Comparison of ENCODE assay signal across 8 cellular contexts in genomic region chr11:6474423-6474792, GRCh38. TPM values are rescaled to one million over a fixed set of nuclear protein-coding genes. Genes with fewer than 3 reads are reported as not detected.
A peak's percentile ranks its signal among the peaks of the same experiment; 100 is the strongest.
DNase-seq lines count a peak whose midpoint lies in the region; ATAC-seq and TF ChIP-seq lines count a peak whose summit lies in the region.

No MANE protein-coding gene starts in this region.

- peaks cover 15% of the 10 kb centered on the region for H3F3A ChIP-seq in DOHH2 (ENCODE audit: control insufficient read depth, insufficient read depth)

- ATAC-seq in HG03432 (IDR thresholded peaks at IDR 0.05; ENCODE audit: unreplicated experiment) (no peak), GM19023 (IDR thresholded peaks at IDR 0.05; ENCODE audit: unreplicated experiment) (no peak)

- peaks cover 12% of the 10 kb centered on the region for H3K36me3 Mint-ChIP-seq in progenitor cell of endocrine pancreas (ENCODE audit: insufficient read depth)

- peaks cover 17% of the 10 kb centered on the region for H3K4me1 Mint-ChIP-seq in progenitor cell of endocrine pancreas (ENCODE audit: low read depth)

- H3K4me3 ChIP-seq in DOHH2 (ENCODE audit: low read length) (peak overlapping the region; percentile 61), SJSA1 (peak overlapping the region; percentile 63), esophagus muscularis mucosa (peak overlapping the region; percentile 81 to 94 (median 87))

- POLR2A ChIA-PET in GM10248 (lab: Yijun Ruan, JAX): no interaction called here

- H4K20me1 ChIP-seq in DOHH2 (ENCODE audit: control insufficient read depth, insufficient read depth, low read depth, low read length): no peaks in the 10 kb centered on the region

- no peaks in the 10 kb centered on the region for H3K9me3 Mint-ChIP-seq in progenitor cell of endocrine pancreas (ENCODE audit: low read depth)

- H3K4me1 ChIP-seq in DOHH2 (ENCODE audit: control insufficient read depth, low read length) (peaks cover 16% of the 10 kb centered on the region), SJSA1 (replicated peaks) (peaks cover 4% of the 10 kb centered on the region; the same call in 1 of the 2 replicates), esophagus muscularis mucosa (peaks cover 8 to 45% (median 34%) of the 10 kb centered on the region in 4 donors)

- CTCF ChIA-PET in GM10248 (lab: Yijun Ruan, JAX): interaction anchor here (1.3 to 4.3 kb wide), 3 partner anchors 31 to 112 kb away, joined by 4 to 23 read pairs (median 9); no protein-coding TSS in a partner anchor

- no peaks in the 10 kb centered on the region for H3K9me2 ChIP-seq in DOHH2 (replicated peaks; ENCODE audit: control insufficient read depth, low read length)

- H3K27me3 ChIP-seq in DOHH2 (ENCODE audit: control insufficient read depth, low read length) (no peaks in the 10 kb centered on the region; the same call in 1 of the 2 replicates), SJSA1 (replicated peaks) (no peaks in the 10 kb centered on the region), esophagus muscularis mucosa (no peaks in the 10 kb centered on the region)

- H3K27ac Mint-ChIP-seq in progenitor cell of endocrine pancreas: peak overlapping the region; percentile 94

- peak overlapping the region; percentile 97 for H3K4me2 ChIP-seq in DOHH2 (ENCODE audit: low read length)

- no peak overlapping the region for H3K27ac ChIP-seq in DOHH2 (ENCODE audit: low read depth, low read length)
- H3K27ac ChIP-seq in SJSA1: peak overlapping the region; percentile 46
- peak overlapping the region; percentile 90 to 95 (median 92) for H3K27ac ChIP-seq in esophagus muscularis mucosa (replicated peaks in 1 of 4)

- TF ChIP-seq CTCF in DOHH2 (IDR thresholded peaks at IDR 0.05; ENCODE audit: low read depth, low read length, poor library complexity, severe bottlenecking) (no peak), esophagus muscularis mucosa (IDR thresholded peaks at IDR 0.05) (no peak), progenitor cell of endocrine pancreas (IDR thresholded peaks at IDR 0.05; ENCODE audit: unreplicated experiment) (no peak), GM10248 (IDR thresholded peaks at IDR 0.05; ENCODE audit: control extremely low read depth, extremely low read depth, low read depth, missing control alignments) (no peak)

- TF ChIP-seq POLR2A in esophagus muscularis mucosa (IDR thresholded peaks at IDR 0.05; ENCODE audit: low read depth): no peak

- intact Hi-C loops in esophagus muscularis mucosa (cut with DNase I): loop anchor here (10.0 kb wide), 1 partner anchor 130 kb away; the partner anchor contains the start of genes ILK and RRP8

- peaks cover 10% of the 10 kb centered on the region for H3K27me3 Mint-ChIP-seq in progenitor cell of endocrine pancreas

- peaks cover 7% of the 10 kb centered on the region for H3K79me2 ChIP-seq in DOHH2 (ENCODE audit: control insufficient read depth, low read length)

- no peak for TF ChIP-seq EP300 in esophagus muscularis mucosa (IDR thresholded peaks at IDR 0.05)

- H3K4me3 Mint-ChIP-seq in progenitor cell of endocrine pancreas (ENCODE audit: low read depth): peak overlapping the region; percentile 82

- H3K36me3 ChIP-seq in DOHH2 (ENCODE audit: control insufficient read depth, low read length): peaks cover 26% of the 10 kb centered on the region
- H3K36me3 ChIP-seq in SJSA1: no peaks in the 10 kb centered on the region; the same call in none of the 2 replicates
- peaks cover 18 to 33% (median 30%) of the 10 kb centered on the region in 4 donors for H3K36me3 ChIP-seq in esophagus muscularis mucosa

- DNase-seq in SJSA1 (ENCODE audit: low read depth in 1 of 2, low spot score in 2 of 2): no peak
- DNase-seq in esophagus muscularis mucosa (ENCODE audit: extremely low spot score): no peak
- no peak for DNase-seq in progenitor cell of endocrine pancreas (ENCODE audit: low spot score, unreplicated experiment)
- no peak for DNase-seq in HuH-7 (ENCODE audit: low spot score)
- no peak for DNase-seq in GM10248 (ENCODE audit: extremely low spot score)

- H3K9me3 ChIP-seq in DOHH2 (ENCODE audit: control insufficient read depth, insufficient read depth, low read length) (no peaks in the 10 kb centered on the region), SJSA1 (replicated peaks) (no peaks in the 10 kb centered on the region), esophagus muscularis mucosa (no peaks in the 10 kb centered on the region)

- WGBS in esophagus muscularis mucosa: 33% methylated on average over 6 of the region's 6 CpGs

RNA-seq across cellular contexts. Expression of gene TRIM3, which starts 0.7 kb away (rescaled TPM):
- total RNA-seq in SJSA1 (2014; rRNA removed; shearing (Covaris generic)): 9.1 and 11.0 TPM in 2 replicates
- total RNA-seq in esophagus muscularis mucosa (10 to 100 TPM; 26.6 to 47.6 (median 35.3) TPM), progenitor cell of endocrine pancreas (18.5 and 22.6 TPM in 2 replicates)

RNA-seq across cellular contexts. Expression of gene ARFIP2, which starts 6.7 kb away (rescaled TPM):
- 14.0 and 22.9 TPM in 2 replicates for total RNA-seq in SJSA1 (2014; rRNA removed; shearing (Covaris generic))
- total RNA-seq in esophagus muscularis mucosa (10 to 100 TPM; 43.9 to 51.2 (median 48.6) TPM), progenitor cell of endocrine pancreas (77.0 and 78.1 TPM in 2 replicates)

RNA-seq across cellular contexts. Expression of gene TIMM10B, which starts 6.9 kb away (rescaled TPM):
- total RNA-seq in SJSA1 (2014; rRNA removed; shearing (Covaris generic)): 5.6 and 19.1 TPM in 2 replicates
- total RNA-seq in esophagus muscularis mucosa (10 to 100 TPM; 41.1 to 45.1 (median 42.7) TPM), progenitor cell of endocrine pancreas (34.2 and 37.5 TPM in 2 replicates)

RNA-seq across cellular contexts. Expression of gene DNHD1, which starts 22.7 kb away (rescaled TPM):
- total RNA-seq in SJSA1 (2014; rRNA removed; shearing (Covaris generic)): 1.5 and 1.8 TPM in 2 replicates
- 10 to 100 TPM in 1 of 4 donors, 1 to 10 TPM in 3; 6.1 to 14.5 (median 7.0) TPM for total RNA-seq in esophagus muscularis mucosa
- total RNA-seq in progenitor cell of endocrine pancreas: 7.0 and 7.7 TPM in 2 replicates

RNA-seq across cellular contexts. Expression of gene HPX, which starts 33.6 kb away (rescaled TPM):
- 0.32 TPM in 1 of 2 replicates, not detected in the other for total RNA-seq in SJSA1 (2014; rRNA removed; shearing (Covaris generic))
- total RNA-seq in esophagus muscularis mucosa (1 to 10 TPM in 1 of 4 donors, under 1 TPM in 3; 0.50 to 1.2 (median 0.69) TPM), progenitor cell of endocrine pancreas (2.5 and 6.1 TPM in 2 replicates)
